Comparison of ENCODE assay signal across 29 cellular contexts in genomic region chr14:28599605-28600004, GRCh38.
"Had no signal": no experiment of that assay in that cellular context is flagged by ENCODE, and none has a peak within 500 bp of the region (broad histone marks: within the 10 kb centered on the region; RNA-seq: fewer than 3 reads in every experiment).

No MANE protein-coding gene starts in this region.

- H3K4me1 ChIP-seq: ascending aorta had no signal

- H3K9me3 ChIP-seq: ascending aorta had no signal

- H3K36me3 ChIP-seq: ascending aorta, WERI-Rb-1 had no signal

- H3K27me3 ChIP-seq: ascending aorta had no signal

- ATAC-seq: activated CD4-positive, alpha-beta T cell treated with anti-CD3 and anti-CD28 coated beads for 36 hours; activated CD4-positive, CD25-positive, alpha-beta regulatory T cell treated with anti-CD3 and anti-CD28 coated beads, Interleukin-2, amount 50 U/mL, for 24 hours; activated CD8-positive, alpha-beta memory T cell treated with anti-CD3 and anti-CD28 coated beads, Interleukin-2, amount 10 ng/mL, durations not matched to agents 7 days and 5 days; activated CD8-positive, alpha-beta T cell treated with anti-CD3 and anti-CD28 coated beads, Interleukin-2, amount 10 ng/mL, durations not matched to agents 7 days and 5 days; activated naive CD8-positive, alpha-beta T cell treated with anti-CD3 and anti-CD28 coated beads, Interleukin-2, amount 50 U/mL, for 24 hours; WTC11 had no signal

- DNase-seq: activated CD4-positive, alpha-beta memory T cell treated with anti-CD3 and anti-CD28 coated beads, Interleukin-2, amount 10 ng/mL, durations not matched to agents 7 days and 5 days; activated CD4-positive, alpha-beta T cell treated with anti-CD3 and anti-CD28 coated beads for 1 hour; activated CD4-positive, alpha-beta T cell treated with anti-CD3 and anti-CD28 coated beads for 36 hours; activated CD4-positive, alpha-beta T cell treated with anti-CD3 and anti-CD28 coated beads for 48 hours; activated CD4-positive, alpha-beta T cell treated with anti-CD3 and anti-CD28 coated beads, Interleukin-2, amount 10 ng/mL, durations not matched to agents 7 days and 5 days; activated CD4-positive, alpha-beta T cell treated with anti-CD3 and anti-CD28 coated beads, Interleukin-2, amount 50 U/mL, for 48 hours; activated CD4-positive, CD25-positive, alpha-beta regulatory T cell; activated CD8-positive, alpha-beta memory T cell treated with anti-CD3 and anti-CD28 coated beads for 24 hours; activated CD8-positive, alpha-beta memory T cell treated with anti-CD3 and anti-CD28 coated beads, Interleukin-2, amount 10 ng/mL, durations not matched to agents 7 days and 5 days; activated CD8-positive, alpha-beta memory T cell treated with anti-CD3 and anti-CD28 coated beads, Interleukin-2, amount 50 U/mL, for 48 hours; activated CD8-positive, alpha-beta T cell treated with anti-CD3 and anti-CD28 coated beads, Interleukin-2, amount 10 ng/mL, durations not matched to agents 7 days and 5 days; activated effector memory CD4-positive, alpha-beta T cell treated with Interleukin-2 at 50 U/mL for 16 hours; activated gamma-delta T cell; activated naive CD4-positive, alpha-beta T cell treated with anti-CD3 and anti-CD28 coated beads, Interleukin-2, amount 10 ng/mL, durations not matched to agents 7 days and 5 days; activated naive CD4-positive, alpha-beta T cell treated with Interleukin-2 at 50 U/mL for 16 hours; activated naive CD8-positive, alpha-beta T cell treated with anti-CD3 and anti-CD28 coated beads, Interleukin-2, amount 10 ng/mL, durations not matched to agents 7 days and 5 days; activated naive CD8-positive, alpha-beta T cell treated with anti-CD3 and anti-CD28 coated beads, Interleukin-2, amount 50 U/mL, for 24 hours; activated T-cell treated with anti-CD3 and anti-CD28 coated beads, Interleukin-2, amount 50 U/mL, for 24 hours; activated T-cell treated with anti-CD3 and anti-CD28 coated beads, Interleukin-2, amount 50 U/mL, for 48 hours; amygdala; anterior cingulate cortex; central memory CD4-positive, alpha-beta T cell; T-helper 1 cell; T-helper 2 cell; T-helper 9 cell; WERI-Rb-1 had no signal

- H3K27ac ChIP-seq: ascending aorta, WERI-Rb-1 had no signal

- H3K4me3 ChIP-seq: ascending aorta had no signal
